In genomic region chr15:24972707-24973106, GRCh38 we compare ENCODE assay signal across 7 cellular contexts. TPM values are rescaled to one million over a fixed set of nuclear protein-coding genes. Genes with fewer than 3 reads are reported as not detected.
A peak's percentile ranks its signal among the peaks of the same experiment; 100 is the strongest.
DNase-seq lines count a peak whose midpoint lies in the region; ATAC-seq, FAIRE-seq and TF ChIP-seq lines count a peak whose summit lies in the region.
"Not testable (repeated sequence)": the region's sequence is repeated elsewhere in the genome, so short reads cannot be mapped to it uniquely, and the experiment has no call there.
"Had no signal": no experiment of that assay in that cellular context is flagged by ENCODE, and none has a peak within 500 bp of the region (broad histone marks: within the 10 kb centered on the region; RNA-seq: fewer than 3 reads in every experiment).

No MANE protein-coding gene starts in this region.

- peaks cover 27% of the 10 kb centered on the region for H4K20me1 ChIP-seq in GM23338 (replicated peaks; ENCODE audit: insufficient read depth)
- not testable (repeated sequence) for H4K20me1 ChIP-seq in H1 (replicated peaks in 1 of 2; ENCODE audit: control insufficient read depth in 1 of 2, insufficient read depth in 2 of 2, low read length in 2 of 2); HepG2 (ENCODE audit: insufficient read depth, low read length)

- H3K79me1 ChIP-seq in H1 (ENCODE audit: low read depth, low read length), result not testable (repeated sequence)

- not testable (repeated sequence) for H2AK5ac ChIP-seq in H1 (ENCODE audit: low read depth, low read length)

- peaks cover 15% of the 10 kb centered on the region for H3K27me3 Mint-ChIP-seq in GM23338 (ENCODE audit: insufficient read depth, low read depth, poor library complexity)
- not testable (repeated sequence) for H3K27me3 Mint-ChIP-seq in WTC11 (ENCODE audit: low read depth); stimulated activated naive B cell treated with anti-CD40 and anti-IgM and Interleukin-4, amounts not matched to agents 10 μg/mL and 1 μg/mL and 100 μg/mL, for 72 hours

- not testable (repeated sequence) for H3K4me1 ChIP-seq in GM23338 (ENCODE audit: insufficient read depth); H1 (replicated peaks in 1 of 4; ENCODE audit: control insufficient read depth in 3 of 4, insufficient read depth in 4 of 4, low read length in 3 of 4); HepG2 (ENCODE audit: insufficient read depth, low read length)

- POLR2A ChIA-PET in WTC11 (lab: Charles Lee); HepG2 (lab: Yijun Ruan, JAX): not testable (repeated sequence)
- POLR2A ChIA-PET in H1 (lab: Charles Lee; ENCODE audit: partially characterized antibody), result interaction anchor here (0.7 to 5.6 kb wide), 5 partner anchors 11 to 41 kb away, joined by 3 to 32 read pairs (median 4); no protein-coding TSS in a partner anchor

- peak; percentile 24 to 31; a peak in 2 of 3 replicates for TF ChIP-seq POLR2A in H1 (IDR thresholded peaks at IDR 0.05; ENCODE audit: control extremely low read depth in 1 of 2, low read depth in 2 of 2, low read length in 2 of 2)
- not testable (repeated sequence) for TF ChIP-seq POLR2A in HepG2 (IDR thresholded peaks at IDR 0.05; ENCODE audit: insufficient read depth in 1 of 2, low read depth in 2 of 2, low read length in 2 of 2)

- not testable (repeated sequence) for H4K91ac ChIP-seq in H1 (replicated peaks; ENCODE audit: insufficient read length, low read length)

- H2BK20ac ChIP-seq in H1 (ENCODE audit: low read length), result not testable (repeated sequence)

- H3K36me3 ChIP-seq in GM23338 (ENCODE audit: insufficient read depth), result peaks cover 80% of the 10 kb centered on the region
- peaks cover 15 to 99% (median 51%) of the 10 kb centered on the region in 4 experiments for H3K36me3 ChIP-seq in H1 (ENCODE audit: control insufficient read depth in 2 of 4, insufficient read depth in 4 of 4, low read length in 3 of 4)
- H3K36me3 ChIP-seq in HepG2 (replicated peaks in 1 of 2; ENCODE audit: control insufficient read depth in 1 of 2, insufficient read depth in 2 of 2, low read length in 2 of 2), result peaks cover 0 to 42% of the 10 kb centered on the region in 2 experiments; a peak in 4 of 5 replicates

- H2BK5ac ChIP-seq in H1 (ENCODE audit: low read depth, low read length), result not testable (repeated sequence)

- in situ Hi-C loops in HepG2 (cut with HindIII; ENCODE audit: extremely low pct_ligation_motif_present, low pct_unique_long_range_greater_than_20kb), result not testable (repeated sequence)

- not testable (repeated sequence) for H3K23ac ChIP-seq in H1 (ENCODE audit: insufficient read length)

- H3K18ac ChIP-seq in H1 (ENCODE audit: extremely low read depth, low read length), result not testable (repeated sequence)

- BruUV-seq in HepG2 (replicated peaks; lab: Mats Ljungman, UMichigan), result not testable (repeated sequence)

- not testable (repeated sequence) for H3K23me2 ChIP-seq in H1 (ENCODE audit: low read depth, low read length)

- H3K4me2 ChIP-seq in GM23338; H1 (ENCODE audit: insufficient read depth in 1 of 2, low read depth in 2 of 2, low read length in 2 of 2); HepG2 (ENCODE audit: low read depth, low read length): not testable (repeated sequence)

- 88% methylated on average over 5 of the region's 5 CpGs; no CpG with 5 or more reads in 1 of the 2 experiments for WGBS in H1 (ENCODE audit: extremely low coverage in 1 of 2, insufficient coverage in 1 of 2, insufficient read length in 1 of 2, insufficient replicate concordance in 2 of 2, low coverage in 1 of 2, low lambda C conversion rate in 2 of 2, missing lambda C conversion rate in 1 of 2), 2 experiments
- WGBS in HepG2 (ENCODE audit: low lambda C conversion rate), result 61% methylated on average over 5 of the region's 5 CpGs

- not testable (repeated sequence) for H2BK120ac ChIP-seq in H1 (replicated peaks; ENCODE audit: low read depth, low read length)

- not testable (repeated sequence) for ATAC-seq in GM23338; WTC11; HepG2; stimulated activated naive B cell treated with anti-CD40 and anti-IgM and Interleukin-4, amounts not matched to agents 10 μg/mL and 1 μg/mL and 100 μg/mL, for 72 hours (replicated peaks)

- H3F3A ChIP-seq in GM23338 (replicated peaks; ENCODE audit: low read depth), result not testable (repeated sequence)

- TF ChIP-seq EP300 in H1 (IDR thresholded peaks at IDR 0.05; ENCODE audit: borderline replicate concordance in 1 of 2, low read depth in 2 of 2, low read length in 2 of 2); HepG2 (IDR thresholded peaks at IDR 0.05; ENCODE audit: low read depth in 2 of 2, low read length in 2 of 2); HepG2 (CRISPR knock-in tag; IDR thresholded peaks at IDR 0.05; ENCODE audit: borderline replicate concordance): not testable (repeated sequence)

- H3K14ac ChIP-seq in H1 (ENCODE audit: insufficient read length), result not testable (repeated sequence)

- H3K27ac ChIP-seq in GM23338 (ENCODE audit: low read depth), result peak overlapping the region; percentile 10; the same call in 1 of the 2 replicates
- not testable (repeated sequence) for H3K27ac ChIP-seq in H1 (ENCODE audit: low read depth, low read length); HepG2 (ENCODE audit: extremely low read length, insufficient read depth, low read length)

- H3K9me3 Mint-ChIP-seq in GM23338, result peaks cover 54% of the 10 kb centered on the region
- peaks cover 27% of the 10 kb centered on the region for H3K9me3 Mint-ChIP-seq in WTC11
- H3K9me3 Mint-ChIP-seq in stimulated activated naive B cell treated with anti-CD40 and anti-IgM and Interleukin-4, amounts not matched to agents 10 μg/mL and 1 μg/mL and 100 μg/mL, for 72 hours, result peaks cover 12 to 15% of the 10 kb centered on the region in 2 donors

- H3K36me3 Mint-ChIP-seq in GM23338 (ENCODE audit: low read depth) (peaks cover 95% of the 10 kb centered on the region), WTC11 (peaks cover 91% of the 10 kb centered on the region)
- H3K36me3 Mint-ChIP-seq in stimulated activated naive B cell treated with anti-CD40 and anti-IgM and Interleukin-4, amounts not matched to agents 10 μg/mL and 1 μg/mL and 100 μg/mL, for 72 hours, result peaks cover 39 to 50% of the 10 kb centered on the region in 2 donors

- not testable (repeated sequence) for H3K9me3 ChIP-seq in H1 (ENCODE audit: insufficient read depth in 2 of 2, low read depth in 1 of 2, low read length in 1 of 2)
- peaks cover 62% of the 10 kb centered on the region for H3K9me3 ChIP-seq in HepG2 (ENCODE audit: low read length)

- H4K8ac ChIP-seq in H1 (ENCODE audit: extremely low read depth, insufficient read depth, low read length), result not testable (repeated sequence)

- H3K27me3 ChIP-seq in GM23338 (ENCODE audit: insufficient read depth); H1 (replicated peaks in 1 of 4; ENCODE audit: control insufficient read depth in 3 of 4, extremely low read depth in 1 of 4, insufficient read depth in 3 of 4, low read length in 3 of 4); HepG2 (ENCODE audit: control insufficient read depth in 1 of 2, insufficient read depth in 2 of 2, low read length in 2 of 2): not testable (repeated sequence)

- H4K5ac ChIP-seq in H1 (ENCODE audit: insufficient read length, low read depth, low read length), result not testable (repeated sequence)

- FAIRE-seq in H1 (lab: Jason Lieb, UNC); HepG2 (lab: Jason Lieb, UNC): not testable (repeated sequence)

- H2BK12ac ChIP-seq in H1 (ENCODE audit: low read depth, low read length), result not testable (repeated sequence)

- not testable (repeated sequence) for H3K9ac ChIP-seq in H1 (replicated peaks in 1 of 4; ENCODE audit: extremely low read depth in 1 of 4, low read depth in 3 of 4, low read length in 3 of 4); HepG2 (ENCODE audit: insufficient read depth, low read depth, low read length)

- CTCF ChIA-PET in WTC11 (lab: Charles Lee); H1 (lab: Charles Lee; ENCODE audit: partially characterized antibody); HepG2 (lab: Yijun Ruan, JAX; ENCODE audit: low intra/inter-chr PET ratio, low total read pairs): not testable (repeated sequence)

- TF ChIP-seq CTCF in GM23338 (conservative IDR thresholded peaks at IDR 0.05; ENCODE audit: low read depth in 2 of 2); WTC11 (IDR thresholded peaks at IDR 0.05); H1 (IDR thresholded peaks at IDR 0.05; ENCODE audit: control extremely low read depth in 1 of 3, insufficient read depth in 1 of 3, low read depth in 1 of 3, low read length in 3 of 3); HepG2 (CRISPR knock-in tag; IDR thresholded peaks at IDR 0.05): not testable (repeated sequence)

- H3K56ac ChIP-seq in H1 (replicated peaks; ENCODE audit: insufficient read length, low read depth, low read length), result not testable (repeated sequence)

- not testable (repeated sequence) for H3K4me3 ChIP-seq in GM23338; H1 (ENCODE audit: extremely low read depth in 1 of 4, insufficient read depth in 2 of 4, low read depth in 3 of 4, low read length in 4 of 4); HepG2 (replicated peaks in 1 of 3; ENCODE audit: insufficient read depth in 1 of 3, low read depth in 2 of 3, low read length in 3 of 3)

- peaks cover 26% of the 10 kb centered on the region for H3K4me1 Mint-ChIP-seq in GM23338
- H3K4me1 Mint-ChIP-seq in WTC11, result peaks cover 33% of the 10 kb centered on the region
- H3K4me1 Mint-ChIP-seq in stimulated activated naive B cell treated with anti-CD40 and anti-IgM and Interleukin-4, amounts not matched to agents 10 μg/mL and 1 μg/mL and 100 μg/mL, for 72 hours, result not testable (repeated sequence)

- intact Hi-C loops in HepG2 (cut with micrococcal nuclease; ENCODE audit: unreplicated experiment), result not testable (repeated sequence)

- not testable (repeated sequence) for TF ChIP-seq RAD21 in H1 (IDR thresholded peaks at IDR 0.05 in 1 of 2, conservative IDR thresholded peaks at IDR 0.05 in 1 of 2; ENCODE audit: low read depth in 2 of 2, low read length in 2 of 2); HepG2 (CRISPR knock-in tag; IDR thresholded peaks at IDR 0.05)

- peaks cover 100% of the 10 kb centered on the region for H3K79me2 ChIP-seq in GM23338 (replicated peaks; ENCODE audit: insufficient read depth)
- H3K79me2 ChIP-seq in H1 (ENCODE audit: control insufficient read depth in 1 of 2, insufficient read depth in 2 of 2, low read length in 2 of 2), result peaks cover 0 to 98% of the 10 kb centered on the region in 2 experiments; a peak in 3 of 4 replicates
- not testable (repeated sequence) for H3K79me2 ChIP-seq in HepG2 (ENCODE audit: insufficient read depth, low read length)

- not testable (repeated sequence) for H2BK15ac ChIP-seq in H1 (ENCODE audit: low read length)

- not testable (repeated sequence) for DNase-seq in GM23338 (ENCODE audit: low spot score); WTC11 (ENCODE audit: low spot score); H1 (ENCODE audit: low read depth in 1 of 2, low spot score in 2 of 2); HepG2 (ENCODE audit: low spot score); stimulated activated naive B cell treated with anti-CD40 and anti-IgM and Interleukin-4, amounts not matched to agents 10 μg/mL and 1 μg/mL and 100 μg/mL, for 72 hours

- H3K9me2 ChIP-seq in GM23338 (ENCODE audit: insufficient read depth), result not testable (repeated sequence)

- not testable (repeated sequence) for H2AFZ ChIP-seq in GM23338; H1 (ENCODE audit: low read length); HepG2 (ENCODE audit: low read length)

- not testable (repeated sequence) for H3K4me3 Mint-ChIP-seq in GM23338; WTC11; stimulated activated naive B cell treated with anti-CD40 and anti-IgM and Interleukin-4, amounts not matched to agents 10 μg/mL and 1 μg/mL and 100 μg/mL, for 72 hours

- H3K27ac Mint-ChIP-seq in GM23338, WTC11: not testable (repeated sequence)
- peak overlapping the region; percentile 69 for H3K27ac Mint-ChIP-seq in stimulated activated naive B cell treated with anti-CD40 and anti-IgM and Interleukin-4, amounts not matched to agents 10 μg/mL and 1 μg/mL and 100 μg/mL, for 72 hours

- H3K4ac ChIP-seq in H1 (replicated peaks; ENCODE audit: insufficient read length, low read depth, low read length), result not testable (repeated sequence)

RNA-seq across cellular contexts. Expression of gene SNRPN, which starts 17.9 kb away (rescaled TPM):
- 966 TPM in 2 replicates for total RNA-seq in GM23338 (2014; rRNA removed; shearing (Covaris generic))
- polyA plus RNA-seq in GM23338 (2016; fragmentation: Nextera tagmentation; extraction: Ambion mirVana) (868 and 919 TPM in 2 replicates), H1 (2011; rRNA removed) (1,396 and 1,684 TPM in 2 replicates), HepG2 (2011; rRNA removed) (133 and 140 TPM in 2 replicates)
- total RNA-seq in WTC11 (2021) (800 to 879 TPM (median 874 TPM) in 3 replicates), HepG2 (2016; rRNA removed; fragmentation: Illumina TruSeq; extraction: Trizol) (208 and 212 TPM in 2 replicates)
- 905 and 915 TPM in 2 replicates for total RNA-seq in H1 (2021; fragmentation: NEBNext Ultra II Directional; extraction: Animal tissue kit (Norgen Biotek cat#: 25700))
- polyA plus RNA-seq in H1 (2011; cell fraction: cytosol; rRNA removed), result 1,533 TPM
- polyA plus RNA-seq in H1 (2011; cell fraction: nucleus; rRNA removed), result 1,140 TPM
- polyA plus RNA-seq in H1 (2012, experiment 1 of 2), result 1,068 to 1,234 TPM (median 1,139 TPM) in 4 replicates
- 894 TPM for polyA plus RNA-seq in H1 (2012, experiment 2 of 2)
- 549 TPM for polyA plus RNA-seq in H1 (2013, experiment 1 of 2)
- 534 TPM for polyA plus RNA-seq in H1 (2013, experiment 2 of 2)
- 1,031 and 1,143 TPM in 2 replicates for polyA minus RNA-seq in H1 (2011; rRNA and poly(A)+ RNA removed)
- polyA minus RNA-seq in H1 (2011; cell fraction: cytosol; rRNA and poly(A)+ RNA removed), result 589 TPM
- 849 TPM for polyA minus RNA-seq in H1 (2011; cell fraction: nucleus; rRNA and poly(A)+ RNA removed)
- total RNA-seq in HepG2 (2016; cell fraction: cytosol; rRNA removed; fragmentation: Illumina TruSeq; extraction: Trizol; ENCODE audit: low read depth), result 102 and 134 TPM in 2 replicates
- total RNA-seq in HepG2 (2016; cell fraction: insoluble cytoplasmic fraction; rRNA removed; fragmentation: Illumina TruSeq; extraction: Trizol), result 189 and 210 TPM in 2 replicates
- 191 and 246 TPM in 2 replicates for total RNA-seq in HepG2 (2016; cell fraction: membrane; rRNA removed; fragmentation: Illumina TruSeq; extraction: Trizol)
- 98.0 and 107 TPM in 2 replicates for total RNA-seq in HepG2 (2016; cell fraction: nucleus; rRNA removed; fragmentation: Illumina TruSeq; extraction: Trizol)
- polyA plus RNA-seq in HepG2 (2011; cell fraction: cytosol; rRNA removed), result 149 and 162 TPM in 2 replicates
- 82.0 and 95.1 TPM in 2 replicates for polyA plus RNA-seq in HepG2 (2011; cell fraction: nucleus; rRNA removed)
- polyA plus RNA-seq in HepG2 (2012), result 126 and 133 TPM in 2 replicates
- polyA plus RNA-seq in HepG2 (2016; cell fraction: cytosol; fragmentation: Illumina TruSeq; extraction: Trizol; ENCODE audit: low read depth), result 114 and 153 TPM in 2 replicates
- 172 and 194 TPM in 2 replicates for polyA plus RNA-seq in HepG2 (2016; cell fraction: insoluble cytoplasmic fraction; fragmentation: Illumina TruSeq; extraction: Trizol; ENCODE audit: low read depth)
- 173 and 213 TPM in 2 replicates for polyA plus RNA-seq in HepG2 (2016; cell fraction: membrane; fragmentation: Illumina TruSeq; extraction: Trizol; ENCODE audit: low read depth)
- polyA plus RNA-seq in HepG2 (2016; cell fraction: nucleus; fragmentation: Illumina TruSeq; extraction: Trizol; ENCODE audit: insufficient read depth, low read depth), result 136 and 145 TPM in 2 replicates
- polyA minus RNA-seq in HepG2 (2011; rRNA and poly(A)+ RNA removed; ENCODE audit: low replicate concordance), result 0.49 and 125 TPM in 2 replicates
- polyA minus RNA-seq in HepG2 (2011; cell fraction: cytosol; rRNA and poly(A)+ RNA removed), result 56.9 and 65.0 TPM in 2 replicates
- polyA minus RNA-seq in HepG2 (2011; cell fraction: nucleus; rRNA and poly(A)+ RNA removed), result 134 and 139 TPM in 2 replicates
- total RNA-seq: Calu3 had no signal

RNA-seq across cellular contexts. Expression of gene SNURF, which starts 17.9 kb away (rescaled TPM):
- 54.0 and 63.6 TPM in 2 replicates for total RNA-seq in GM23338 (2014; rRNA removed; shearing (Covaris generic))
- polyA plus RNA-seq in GM23338 (2016; fragmentation: Nextera tagmentation; extraction: Ambion mirVana) (17.6 and 19.1 TPM in 2 replicates), H1 (2011; rRNA removed) (6.2 and 9.9 TPM in 2 replicates), HepG2 (2011; rRNA removed) (2.1 and 2.4 TPM in 2 replicates)
- total RNA-seq in WTC11 (2021) (50.8 to 77.2 TPM (median 66.8 TPM) in 3 replicates), HepG2 (2016; rRNA removed; fragmentation: Illumina TruSeq; extraction: Trizol) (7.6 and 10.2 TPM in 2 replicates)
- total RNA-seq in H1 (2021; fragmentation: NEBNext Ultra II Directional; extraction: Animal tissue kit (Norgen Biotek cat#: 25700)), result 76.5 and 94.5 TPM in 2 replicates
- polyA plus RNA-seq in H1 (2011; cell fraction: cytosol; rRNA removed), result 19.2 TPM
- polyA plus RNA-seq in H1 (2011; cell fraction: nucleus; rRNA removed), result 6.5 TPM
- 65.8 to 746 TPM (median 575 TPM) in 4 replicates for polyA plus RNA-seq in H1 (2012, experiment 1 of 2)
- 31.3 TPM for polyA plus RNA-seq in H1 (2012, experiment 2 of 2)
- 108 TPM for polyA plus RNA-seq in H1 (2013, experiment 1 of 2)
- 123 TPM for polyA plus RNA-seq in H1 (2013, experiment 2 of 2)
- polyA minus RNA-seq in H1 (2011; rRNA and poly(A)+ RNA removed), result 78.1 and 93.0 TPM in 2 replicates
- 268 TPM for polyA minus RNA-seq in H1 (2011; cell fraction: cytosol; rRNA and poly(A)+ RNA removed)
- 137 TPM for polyA minus RNA-seq in H1 (2011; cell fraction: nucleus; rRNA and poly(A)+ RNA removed)
- total RNA-seq in HepG2 (2016; cell fraction: cytosol; rRNA removed; fragmentation: Illumina TruSeq; extraction: Trizol; ENCODE audit: low read depth), result 1.5 and 2.2 TPM in 2 replicates
- total RNA-seq in HepG2 (2016; cell fraction: insoluble cytoplasmic fraction; rRNA removed; fragmentation: Illumina TruSeq; extraction: Trizol), result 8.7 and 13.6 TPM in 2 replicates
- total RNA-seq in HepG2 (2016; cell fraction: membrane; rRNA removed; fragmentation: Illumina TruSeq; extraction: Trizol), result 0.93 and 5.9 TPM in 2 replicates
- 19.5 and 20.4 TPM in 2 replicates for total RNA-seq in HepG2 (2016; cell fraction: nucleus; rRNA removed; fragmentation: Illumina TruSeq; extraction: Trizol)
- 1.6 and 3.5 TPM in 2 replicates for polyA plus RNA-seq in HepG2 (2011; cell fraction: cytosol; rRNA removed)
- polyA plus RNA-seq in HepG2 (2011; cell fraction: nucleus; rRNA removed), result 1.3 and 3.0 TPM in 2 replicates
- polyA plus RNA-seq in HepG2 (2012), result 71.6 and 98.2 TPM in 2 replicates
- polyA plus RNA-seq in HepG2 (2016; cell fraction: cytosol; fragmentation: Illumina TruSeq; extraction: Trizol; ENCODE audit: low read depth), result 3.5 and 7.6 TPM in 2 replicates
- polyA plus RNA-seq in HepG2 (2016; cell fraction: insoluble cytoplasmic fraction; fragmentation: Illumina TruSeq; extraction: Trizol; ENCODE audit: low read depth), result 11.7 and 15.8 TPM in 2 replicates
- 2.1 and 4.6 TPM in 2 replicates for polyA plus RNA-seq in HepG2 (2016; cell fraction: membrane; fragmentation: Illumina TruSeq; extraction: Trizol; ENCODE audit: low read depth)
- polyA plus RNA-seq in HepG2 (2016; cell fraction: nucleus; fragmentation: Illumina TruSeq; extraction: Trizol; ENCODE audit: insufficient read depth, low read depth), result 5.9 and 6.6 TPM in 2 replicates
- polyA minus RNA-seq in HepG2 (2011; rRNA and poly(A)+ RNA removed; ENCODE audit: low replicate concordance), result 5.2 TPM in 1 of 2 replicates, not detected in the other
- 5.1 and 8.9 TPM in 2 replicates for polyA minus RNA-seq in HepG2 (2011; cell fraction: cytosol; rRNA and poly(A)+ RNA removed)
- polyA minus RNA-seq in HepG2 (2011; cell fraction: nucleus; rRNA and poly(A)+ RNA removed), result 46.2 and 51.5 TPM in 2 replicates
- total RNA-seq: A172, Calu3 had no signal
